8 cellular contexts compared by ENCODE assay signal in the genomic region with DNA sequence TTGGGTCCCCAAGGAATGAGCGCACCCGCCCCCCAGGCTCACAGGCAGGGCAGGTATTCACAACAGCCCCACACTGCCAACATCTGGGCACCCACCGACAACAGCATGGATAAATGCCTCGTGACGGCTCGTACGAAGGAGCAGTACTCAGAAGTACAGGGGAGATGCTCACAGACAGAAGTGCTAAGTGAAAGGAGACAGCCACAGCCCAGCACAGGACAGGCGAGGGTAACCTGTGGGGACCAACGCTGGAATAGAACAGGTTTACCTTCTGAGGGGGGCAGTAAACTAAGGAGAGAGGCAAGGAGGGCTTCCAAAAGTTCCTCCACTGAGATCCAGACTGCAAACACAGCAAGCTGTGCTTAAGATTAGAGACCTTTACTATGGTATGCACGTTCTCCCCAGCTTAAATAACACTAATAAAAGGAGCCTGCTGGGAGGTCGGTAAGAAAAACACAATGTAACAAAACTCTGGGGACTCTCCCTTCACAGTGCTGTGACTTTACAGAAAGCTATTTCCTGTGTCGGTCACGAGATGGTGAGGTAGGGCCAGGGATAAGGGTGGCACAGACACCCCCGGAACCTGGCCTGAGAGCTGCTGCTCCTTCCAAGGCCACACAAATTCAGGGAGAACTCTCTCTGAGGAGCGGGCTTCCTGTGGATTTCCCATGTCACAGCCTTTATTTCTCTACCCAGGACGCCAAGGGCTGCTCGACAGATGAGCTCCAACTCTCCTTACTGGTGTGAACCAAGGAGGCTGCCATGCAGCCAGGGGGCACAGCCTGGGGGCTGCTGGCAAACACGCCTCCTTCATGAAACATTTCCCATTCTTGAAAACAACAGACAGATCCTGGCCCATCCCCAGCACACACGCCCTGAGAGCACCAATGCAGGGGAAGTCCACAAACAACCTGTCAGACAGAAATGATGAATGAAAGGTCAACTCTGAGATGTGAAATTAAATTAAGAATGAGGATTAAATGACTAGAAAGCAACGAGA. TPM values are rescaled to one million over a fixed set of nuclear protein-coding genes. Genes with fewer than 3 reads are reported as not detected.
DNase-seq lines count a peak whose midpoint lies in the region; ATAC-seq, FAIRE-seq and TF ChIP-seq lines count a peak whose summit lies in the region.

No MANE protein-coding gene starts in this region.

- H3K9ac ChIP-seq in kidney (ENCODE audit: low read length in 2 of 2): no peak overlapping the region

- peaks cover 37% of the 10 kb centered on the region for H3K4me1 Mint-ChIP-seq in chondrocyte (ENCODE audit: low read depth)
- H3K4me1 Mint-ChIP-seq in type B pancreatic cell (ENCODE audit: unreplicated experiment): peaks cover 16% of the 10 kb centered on the region
- peaks cover 21% of the 10 kb centered on the region for H3K4me1 Mint-ChIP-seq in endothelial cell (ENCODE audit: unreplicated experiment)

- H3K36me3 ChIP-seq in right atrium auricular region: peaks cover 77% of the 10 kb centered on the region
- peaks cover 34 to 57% of the 10 kb centered on the region in 2 donors for H3K36me3 ChIP-seq in kidney (ENCODE audit: control insufficient read depth in 1 of 2, insufficient read depth in 2 of 2, low read length in 2 of 2)

- intact Hi-C loops in left ventricle myocardium superior (cut with micrococcal nuclease): no loop called here
- intact Hi-C loops in kidney (cut with DNase I): no loop called here

- no peak for FAIRE-seq in kidney (lab: Jason Lieb, UNC)

- H3K27ac ChIP-seq in right atrium auricular region (no peak overlapping the region), kidney (ENCODE audit: low read depth in 2 of 2, low read length in 2 of 2) (no peak overlapping the region)

- H3K9me3 Mint-ChIP-seq in chondrocyte (ENCODE audit: low read depth) (no peaks in the 10 kb centered on the region), type B pancreatic cell (no peaks in the 10 kb centered on the region), endothelial cell (ENCODE audit: unreplicated experiment) (peaks cover 14% of the 10 kb centered on the region)

- H3K27ac Mint-ChIP-seq in chondrocyte (ENCODE audit: unreplicated experiment) (peak overlapping the region; percentile 55), type B pancreatic cell (peak overlapping the region; percentile 40), endothelial cell (ENCODE audit: unreplicated experiment) (no peak overlapping the region)

- DNase-seq in left ventricle myocardium superior (no peak), right atrium auricular region (ENCODE audit: low spot score) (no peak), chondrocyte (ENCODE audit: low spot score) (peak; percentile 85), type B pancreatic cell (ENCODE audit: extremely low spot score, unreplicated experiment) (no peak), kidney (no peak), endothelial cell (ENCODE audit: low spot score) (no peak), NCI-H128 (lab: John Stamatoyannopoulos, UW; ENCODE audit: unreplicated experiment) (no peak)

- H3K27me3 Mint-ChIP-seq in chondrocyte (ENCODE audit: low read depth) (no peaks in the 10 kb centered on the region), type B pancreatic cell (no peaks in the 10 kb centered on the region), endothelial cell (ENCODE audit: unreplicated experiment) (peaks cover 5% of the 10 kb centered on the region)

- no peaks in the 10 kb centered on the region for H3K9me3 ChIP-seq in right atrium auricular region
- H3K9me3 ChIP-seq in kidney (ENCODE audit: control insufficient read depth in 1 of 2, low read length in 2 of 2): no peaks in the 10 kb centered on the region

- H3K27me3 ChIP-seq in right atrium auricular region: no peaks in the 10 kb centered on the region

- ATAC-seq in left ventricle myocardium superior (peak; percentile 46), HG03342 (IDR thresholded peaks at IDR 0.05; ENCODE audit: unreplicated experiment) (peak; percentile 38)

- H3K4me3 ChIP-seq in right atrium auricular region (no peak overlapping the region), kidney (ENCODE audit: low read length in 2 of 2) (no peak overlapping the region)

- H3K36me3 Mint-ChIP-seq in chondrocyte (ENCODE audit: low read depth) (peaks cover 46% of the 10 kb centered on the region), type B pancreatic cell (peaks cover 34% of the 10 kb centered on the region), endothelial cell (ENCODE audit: low read depth, unreplicated experiment) (peaks cover 30% of the 10 kb centered on the region)

- no peak for TF ChIP-seq CTCF in right atrium auricular region (IDR thresholded peaks at IDR 0.05)
- TF ChIP-seq CTCF in chondrocyte (IDR thresholded peaks at IDR 0.05): no peak
- TF ChIP-seq CTCF in type B pancreatic cell (conservative IDR thresholded peaks at IDR 0.05): no peak
- no peak for TF ChIP-seq CTCF in kidney (IDR thresholded peaks at IDR 0.05; ENCODE audit: borderline replicate concordance, extremely low read depth, insufficient read depth)
- no peak for TF ChIP-seq CTCF in endothelial cell (IDR thresholded peaks at IDR 0.05; ENCODE audit: unreplicated experiment)

- H3K4me3 Mint-ChIP-seq in chondrocyte (ENCODE audit: unreplicated experiment) (no peak overlapping the region), type B pancreatic cell (no peak overlapping the region), endothelial cell (ENCODE audit: unreplicated experiment) (no peak overlapping the region)

- H3K4me1 ChIP-seq in right atrium auricular region: peaks cover 0 to 10% of the 10 kb centered on the region in 2 donors
- H3K4me1 ChIP-seq in kidney (ENCODE audit: control insufficient read depth in 1 of 2, insufficient read depth in 1 of 2, low read depth in 1 of 2, low read length in 2 of 2): no peaks in the 10 kb centered on the region

RNA-seq across cellular contexts. Expression of a gene that starts 26.3 kb away (rescaled TPM):
- total RNA-seq in left ventricle myocardium superior (14.0 TPM), right atrium auricular region (10 to 100 TPM; 24.1 to 24.3 TPM), chondrocyte (31.7 to 35.0 TPM (median 34.0 TPM) in 3 replicates), type B pancreatic cell (ENCODE audit: low replicate concordance) (24.6 and 28.8 TPM in 2 replicates), kidney (32.4 TPM), endothelial cell (ENCODE audit: unreplicated experiment) (8.1 TPM)
- 11.3 TPM for polyA plus RNA-seq in kidney (ENCODE audit: insufficient read depth, low read depth, low replicate concordance)

RNA-seq across cellular contexts. Expression of a gene that starts 55.9 kb away (rescaled TPM):
- 0.45 TPM for total RNA-seq in left ventricle myocardium superior
- total RNA-seq in right atrium auricular region: under 1 TPM in 1 of 2 donors, not detected in 1; 0.20 TPM
- 0.22 to 0.44 TPM (median 0.27 TPM) in 3 replicates for total RNA-seq in chondrocyte
- total RNA-seq in type B pancreatic cell (ENCODE audit: low replicate concordance): 2.5 and 2.6 TPM in 2 replicates
- 0.41 TPM for total RNA-seq in kidney
- 0.45 TPM for polyA plus RNA-seq in kidney (ENCODE audit: insufficient read depth, low read depth, low replicate concordance)
- 0.44 TPM for total RNA-seq in endothelial cell (ENCODE audit: unreplicated experiment)
